ENCODE assay signal across 8 cellular contexts in the genomic region with DNA sequence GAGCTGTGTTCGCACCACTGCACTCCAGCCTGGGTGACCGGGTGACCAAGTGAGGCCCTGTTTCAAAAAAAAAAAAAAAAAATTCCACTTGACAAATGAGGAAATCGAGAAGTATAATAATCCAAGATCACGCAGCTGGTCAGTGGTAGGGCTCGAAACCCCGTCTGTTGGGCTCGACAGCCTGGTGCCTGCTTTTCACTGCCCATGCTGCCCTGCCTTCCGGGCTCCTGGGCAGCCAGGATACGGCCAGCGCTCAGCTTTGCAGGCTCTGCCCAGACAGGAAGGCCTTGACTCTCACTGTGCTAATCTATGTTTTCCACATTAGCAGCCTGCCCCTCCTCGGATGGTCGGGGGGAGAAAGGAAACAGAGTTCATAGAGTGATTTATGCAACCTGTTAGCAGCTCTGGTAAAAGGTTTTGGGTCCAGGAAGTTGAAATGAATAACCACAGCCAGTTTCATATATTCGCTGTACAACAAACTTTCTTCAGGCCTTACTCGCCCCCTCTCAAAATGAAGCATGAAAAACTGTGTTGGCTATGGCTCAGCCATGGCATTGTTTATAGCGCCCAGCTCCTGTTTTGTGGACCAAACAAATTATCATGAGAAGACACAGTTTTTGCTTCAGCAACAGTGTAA.
A peak's percentile ranks its signal among the peaks of the same experiment; 100 is the strongest.
DNase-seq lines count a peak whose midpoint lies in the region; ATAC-seq and TF ChIP-seq lines count a peak whose summit lies in the region.

No MANE protein-coding gene starts in this region.

- no peak for TF ChIP-seq CTCF in natural killer cell (IDR thresholded peaks at IDR 0.05)

- H3K27me3 Mint-ChIP-seq in activated T-helper 17 cell treated with anti-CD3 and anti-CD28 coated beads, Interleukin-2, amount 50 U/mL, for 72 hours, result no peaks in the 10 kb centered on the region
- no peaks in the 10 kb centered on the region for H3K27me3 Mint-ChIP-seq in natural killer cell (ENCODE audit: low read depth in 2 of 2)

- peak overlapping the region; percentile 32 for H3K27ac Mint-ChIP-seq in activated T-helper 17 cell treated with anti-CD3 and anti-CD28 coated beads, Interleukin-2, amount 50 U/mL, for 72 hours
- H3K27ac Mint-ChIP-seq in natural killer cell, result peak overlapping the region; percentile 89 to 94

- H3K4me1 Mint-ChIP-seq in activated T-helper 17 cell treated with anti-CD3 and anti-CD28 coated beads, Interleukin-2, amount 50 U/mL, for 72 hours, result peaks cover 3% of the 10 kb centered on the region
- peaks cover 31% of the 10 kb centered on the region in 2 donors for H3K4me1 Mint-ChIP-seq in natural killer cell

- H3K9me3 Mint-ChIP-seq in activated T-helper 17 cell treated with anti-CD3 and anti-CD28 coated beads, Interleukin-2, amount 50 U/mL, for 72 hours, result no peaks in the 10 kb centered on the region
- H3K9me3 Mint-ChIP-seq in natural killer cell, result no peaks in the 10 kb centered on the region

- DNase-seq in natural killer cell (peak; percentile 37), NCI-H748 treated with DMSO at 0.1 percent for 48 hours (lab: John Stamatoyannopoulos, UW) (no peak), epidermal melanocyte (ENCODE audit: insufficient read length, low spot score) (no peak), LoVo (ENCODE audit: low spot score) (no peak)
- DNase-seq in activated effector memory CD4-positive, alpha-beta T cell treated with Interleukin-2 at 50 U/mL for 16 hours, result no peak

- no peaks in the 10 kb centered on the region for H3K36me3 Mint-ChIP-seq in activated T-helper 17 cell treated with anti-CD3 and anti-CD28 coated beads, Interleukin-2, amount 50 U/mL, for 72 hours (ENCODE audit: low read depth)
- no peaks in the 10 kb centered on the region for H3K36me3 Mint-ChIP-seq in natural killer cell

- H3K4me3 Mint-ChIP-seq in activated T-helper 17 cell treated with anti-CD3 and anti-CD28 coated beads, Interleukin-2, amount 50 U/mL, for 72 hours, result peak overlapping the region; percentile 12
- peak overlapping the region; percentile 57 for H3K4me3 Mint-ChIP-seq in natural killer cell

- intact Hi-C loops in natural killer cell (cut with micrococcal nuclease), result no loop called here

- peak; percentile 39 for ATAC-seq in GM18499 (IDR thresholded peaks at IDR 0.05; ENCODE audit: insufficient read depth, unreplicated experiment)
- ATAC-seq in HG02763 (IDR thresholded peaks at IDR 0.05; ENCODE audit: unreplicated experiment), result peak; percentile 37
- ATAC-seq in activated T-helper 17 cell treated with anti-CD3 and anti-CD28 coated beads, Interleukin-2, amount 50 U/mL, for 72 hours (replicated peaks), result peak; percentile 52
- peak; percentile 80 to 95 (median 90) for ATAC-seq in natural killer cell

Comparison
In these comparisons a context has a peak if more than half of its experiments do, and no peak if none do; other contexts are left out.
1. ATAC-seq: peak in every context shown above with its lines; median percentile 90 in natural killer cell; 52 in activated T-helper 17 cell treated with anti-CD3 and anti-CD28 coated beads, Interleukin-2, amount 50 U/mL, for 72 hours; 39 in GM18499; 37 in HG02763.